Comparison of ENCODE assay signal across 15 cellular contexts in genomic region chr5:71939452-71939932, GRCh38.
DNase-seq lines count a peak whose midpoint lies in the region; ATAC-seq, FAIRE-seq and TF ChIP-seq lines count a peak whose summit lies in the region.
"Had no signal": no experiment of that assay in that cellular context is flagged by ENCODE, and none has a peak within 500 bp of the region (broad histone marks: within the 10 kb centered on the region; RNA-seq: fewer than 3 reads in every experiment).

No MANE protein-coding gene starts in this region.

- CTCF ChIA-PET in A549 (lab: Yijun Ruan, JAX), result interaction anchor here (0.8 kb wide), 1 partner anchor 14 kb away, joined by 4 read pairs; no protein-coding TSS in a partner anchor

- no peak for TF ChIP-seq POLR2A in A549 (IDR thresholded peaks at IDR 0.05; ENCODE audit: low read length)

- H3K9ac ChIP-seq in GM23248 (no peak overlapping the region), mesenchymal stem cell (ENCODE audit: low read length) (no peak overlapping the region)
- H3K9ac ChIP-seq: KMS-11 had no signal

- no peaks in the 10 kb centered on the region for H3F3A ChIP-seq in GM23248 (ENCODE audit: insufficient read depth)

- no peak for FAIRE-seq in A549 (lab: Jason Lieb, UNC)
- FAIRE-seq: pancreas had no signal

- ATAC-seq in A549 (peak; percentile 80), HG03097 (IDR thresholded peaks at IDR 0.05; ENCODE audit: low FRiP score, unreplicated experiment) (no peak)
- ATAC-seq: stimulated activated memory B cell treated with anti-CD40 and anti-IgM and Interleukin-4, amounts not matched to agents 10 μg/mL and 1 μg/mL and 100 μg/mL, for 72 hours had no signal

- 18% methylated on average over 3 of the region's 3 CpGs for WGBS in A549 (ENCODE audit: missing lambda C conversion rate)
- 24 to 27% methylated on average over 3 of the region's 3 CpGs for WGBS in GM23248 (ENCODE audit: low coverage in 1 of 2, low lambda C conversion rate in 2 of 2, missing lambda C conversion rate in 2 of 2), 2 experiments
- 51% methylated on average over 3 of the region's 3 CpGs for WGBS in mesenchymal stem cell

- peak; percentile 18 to 46 for DNase-seq in A549 (ENCODE audit: low read depth in 1 of 2, low spot score in 1 of 2)
- DNase-seq in GM23248, result peak; percentile 49
- peak; percentile 62 for DNase-seq in WERI-Rb-1
- DNase-seq in mesenchymal stem cell, result peak; percentile 3
- no peak for DNase-seq in AG08396 (ENCODE audit: low spot score)
- no peak for DNase-seq in DMS79 treated with DMSO at 0.1 percent for 48 hours (lab: John Stamatoyannopoulos, UW)
- DNase-seq in kidney glomerular epithelial cell (lab: John Stamatoyannopoulos, UW), result no peak
- DNase-seq: activated T-cell treated with anti-CD3 and anti-CD28 coated beads, Interleukin-2, amount 50 U/mL, for 1 hour; effector CD8-positive, alpha-beta T cell; GDM1 had no signal

- no peak overlapping the region for H2AFZ ChIP-seq in GM23248
- no peak overlapping the region for H2AFZ ChIP-seq in mesenchymal stem cell (ENCODE audit: low read depth, low read length)

- H3K36me3 ChIP-seq in GM23248 (ENCODE audit: low read depth) (no peaks in the 10 kb centered on the region), WERI-Rb-1 (no peaks in the 10 kb centered on the region), mesenchymal stem cell (ENCODE audit: control insufficient read depth in 1 of 2, insufficient read depth in 2 of 2, low read depth in 1 of 2, low read length in 2 of 2) (no peaks in the 10 kb centered on the region)
- H3K36me3 ChIP-seq: left lung, pancreas had no signal

- H2BK5ac ChIP-seq in mesenchymal stem cell (ENCODE audit: low read depth, low read length, poor library complexity, severe bottlenecking), result no peak overlapping the region

- H3K4me1 ChIP-seq in A549 (peaks cover 23% of the 10 kb centered on the region), GM23248 (ENCODE audit: insufficient read depth) (no peaks in the 10 kb centered on the region), mesenchymal stem cell (ENCODE audit: control insufficient read depth, insufficient read depth, low read depth, low read length) (peaks cover 4% of the 10 kb centered on the region)
- H3K4me1 ChIP-seq: left lung, pancreas had no signal

- no peak for TF ChIP-seq CTCF in A549 (IDR thresholded peaks at IDR 0.05)
- no peak for TF ChIP-seq CTCF in WERI-Rb-1 (IDR thresholded peaks at IDR 0.05; ENCODE audit: low read depth, low read length)

- H3K27ac ChIP-seq in A549 (peak overlapping the region; percentile 63 to 88), GM23248 (no peak overlapping the region), WERI-Rb-1 (peak overlapping the region; percentile 39), mesenchymal stem cell (ENCODE audit: low read length, poor library complexity, severe bottlenecking) (no peak overlapping the region)
- H3K27ac ChIP-seq: KMS-11, left lung, pancreas had no signal

- peak overlapping the region; percentile 58 for H3K4me2 ChIP-seq in A549
- H3K4me2 ChIP-seq in GM23248 (ENCODE audit: unreplicated experiment), result no peak overlapping the region
- H3K4me2 ChIP-seq in mesenchymal stem cell (ENCODE audit: low read length, poor library complexity, severe bottlenecking), result no peak overlapping the region
- H3K4me2 ChIP-seq: KMS-11 had no signal

- no peak for TF ChIP-seq EP300 in A549 (IDR thresholded peaks at IDR 0.05)

- H4K20me1 ChIP-seq in GM23248 (ENCODE audit: insufficient read depth), result no peaks in the 10 kb centered on the region

- no peak overlapping the region for H2BK120ac ChIP-seq in mesenchymal stem cell (ENCODE audit: low read depth, low read length)

- no peak overlapping the region for H4K8ac ChIP-seq in mesenchymal stem cell (ENCODE audit: low read length)

- no peak overlapping the region for H3K4ac ChIP-seq in mesenchymal stem cell (ENCODE audit: low read depth in 1 of 2, low read length in 2 of 2)

- H2AK5ac ChIP-seq in mesenchymal stem cell (ENCODE audit: low read length, severe bottlenecking), result no peak overlapping the region

- no peak for TF ChIP-seq RAD21 in A549 (conservative IDR thresholded peaks at IDR 0.05 in 1 of 2, IDR thresholded peaks at IDR 0.05 in 1 of 2)

- H3K4me3 ChIP-seq in A549 (no peak overlapping the region), GM23248 (no peak overlapping the region), WERI-Rb-1 (ENCODE audit: low read depth, low read length) (peak overlapping the region; percentile 7), mesenchymal stem cell (ENCODE audit: insufficient read depth in 1 of 2, low read depth in 1 of 2, low read length in 2 of 2) (no peak overlapping the region)
- H3K4me3 ChIP-seq: left lung, pancreas had no signal

- no peak overlapping the region for H2BK12ac ChIP-seq in mesenchymal stem cell (ENCODE audit: low read length in 2 of 2)

- in situ Hi-C loops in GM23248 (cut with MboI), result no loop called here

- peak overlapping the region in 1 of 2 experiments; percentile 30 for H3K14ac ChIP-seq in mesenchymal stem cell (ENCODE audit: low read length in 2 of 2)

- H3K9me3 ChIP-seq in A549 (peaks cover 12% of the 10 kb centered on the region; the same call in 2 of the 3 replicates), GM23248 (ENCODE audit: low read depth) (no peaks in the 10 kb centered on the region), WERI-Rb-1 (ENCODE audit: severe bottlenecking) (no peaks in the 10 kb centered on the region), mesenchymal stem cell (ENCODE audit: control insufficient read depth, low read length) (peaks cover 5% of the 10 kb centered on the region)
- H3K9me3 ChIP-seq: left lung, pancreas had no signal

- H3K23ac ChIP-seq in mesenchymal stem cell (ENCODE audit: low read length in 2 of 2), result no peak overlapping the region

- H3K9me2 ChIP-seq in GM23248 (ENCODE audit: insufficient read depth), result no peaks in the 10 kb centered on the region

- H3K79me1 ChIP-seq in mesenchymal stem cell (replicated peaks; ENCODE audit: low read length, poor library complexity, severe bottlenecking), result no peaks in the 10 kb centered on the region

- H3K18ac ChIP-seq in mesenchymal stem cell (ENCODE audit: low read depth in 1 of 2, low read length in 2 of 2), result no peak overlapping the region

- H4K91ac ChIP-seq in mesenchymal stem cell (ENCODE audit: low read length), result no peak overlapping the region

- 0 out of 2 replicates have a peak, but pooled peaks cover 14% of the 10 kb centered on the region for H3K27me3 ChIP-seq in GM23248 (replicated peaks; ENCODE audit: insufficient read depth)
- no peaks in the 10 kb centered on the region for H3K27me3 ChIP-seq in WERI-Rb-1 (ENCODE audit: insufficient read depth, low read depth, severe bottlenecking)
- peaks cover 18 to 19% of the 10 kb centered on the region in 2 experiments for H3K27me3 ChIP-seq in mesenchymal stem cell (ENCODE audit: control insufficient read depth in 1 of 2, insufficient read depth in 1 of 2, low read length in 2 of 2)
- H3K27me3 ChIP-seq: left lung, pancreas had no signal

- POLR2A ChIA-PET in A549 (lab: Yijun Ruan, JAX), result interaction anchor here (0.9 to 1.7 kb wide), 4 partner anchors 17 to 169 kb away, joined by 3 to 9 read pairs (median 6); no protein-coding TSS in a partner anchor

- no peak overlapping the region for H2BK15ac ChIP-seq in mesenchymal stem cell (ENCODE audit: low read depth, poor library complexity, severe bottlenecking)

- H3K79me2 ChIP-seq in GM23248 (ENCODE audit: insufficient read depth), result no peaks in the 10 kb centered on the region

TF ChIP-seq in A549, 52 proteins besides CTCF, POLR2A, EP300 and RAD21:
- no peak for TF ChIP-seq MAZ (IDR thresholded peaks at IDR 0.05; ENCODE audit: borderline replicate concordance, low read depth, low read length)
- no peak for TF ChIP-seq FOSL2 (IDR thresholded peaks at IDR 0.05)
- no peak for TF ChIP-seq FOSL2 (CRISPR knock-in tag; IDR thresholded peaks at IDR 0.05)
- TF ChIP-seq NFE2L2 (conservative IDR thresholded peaks at IDR 0.05; ENCODE audit: low read length), result no peak
TF ChIP-seq in A549: peak in this region for 0.

Comparison
In these comparisons a context has a peak if more than half of its experiments do, and no peak if none do; other contexts are left out.
1. DNase-seq: peak in A549 (2 of 2), GM23248 (single experiment), WERI-Rb-1 (single experiment) and mesenchymal stem cell (single experiment); none in AG08396 (single experiment), DMS79 treated with DMSO at 0.1 percent for 48 hours (single experiment) and kidney glomerular epithelial cell (single experiment).
2. H3K27ac ChIP-seq: peak in A549 (2 of 2) and WERI-Rb-1 (single experiment); none in GM23248 (single experiment) and mesenchymal stem cell (single experiment).